Comparison of ENCODE assay signal across 8 cellular contexts in genomic region chr10:109996225-109996624, GRCh38. TPM values are rescaled to one million over a fixed set of nuclear protein-coding genes. Genes with fewer than 3 reads are reported as not detected.
DNase-seq lines count a peak whose midpoint lies in the region; ATAC-seq, FAIRE-seq and TF ChIP-seq lines count a peak whose summit lies in the region.

No MANE protein-coding gene starts in this region.

- DNase-seq in GM19239 (ENCODE audit: insufficient read length, low spot score) = no peak
- DNase-seq in SKM-1 treated with dmso at 0.1 percent for 144 hours (lab: John Stamatoyannopoulos, UW; ENCODE audit: unreplicated experiment) = peak; percentile 60
- DNase-seq in sciatic nerve (ENCODE audit: low spot score) = no peak
- DNase-seq in naive thymus-derived CD8-positive, alpha-beta T cell = no peak
- DNase-seq in lower leg skin (ENCODE audit: low spot score in 2 of 2) = no peak
- DNase-seq in GDM1 (lab: John Stamatoyannopoulos, UW) = no peak
- no peak for DNase-seq in ACHN

- TF ChIP-seq CTCF in lower leg skin (IDR thresholded peaks at IDR 0.05) = no peak

- peaks cover 4 to 33% (median 13%) of the 10 kb centered on the region in 4 donors for H3K4me1 Mint-ChIP-seq in naive thymus-derived CD8-positive, alpha-beta T cell

- no peaks in the 10 kb centered on the region for H3K9me3 Mint-ChIP-seq in naive thymus-derived CD8-positive, alpha-beta T cell

- no peak overlapping the region for H3K4me3 ChIP-seq in lower leg skin (ENCODE audit: low read depth, poor library complexity, severe bottlenecking)

- in situ Hi-C loops in ACHN (cut with HindIII; ENCODE audit: low pct_ligation_motif_present, low pct_unique_long_range_greater_than_20kb, low sequenced_read_pairs) = no loop called here

- ATAC-seq in HG03060 (IDR thresholded peaks at IDR 0.05; ENCODE audit: low read depth, unreplicated experiment) (peak; percentile 62), sciatic nerve (peak; percentile 45)
- ATAC-seq in naive thymus-derived CD8-positive, alpha-beta T cell = no peak

- intact Hi-C loops in sciatic nerve (cut with DNase I) (no loop called here), lower leg skin (cut with DNase I; ENCODE audit: low total_unique reads) (no loop called here)

- whole genome bisulfite sequencing in lower leg skin, 2 donors = 5 to 11% methylated on average over 2 of the region's 2 CpGs

- FAIRE-seq in GM19239 (lab: Jason Lieb, UNC) = peak; percentile 86

- POLR2A ChIA-PET in naive thymus-derived CD8-positive, alpha-beta T cell (lab: Charles Lee) = no interaction called here

- no peak overlapping the region for H3K27ac Mint-ChIP-seq in naive thymus-derived CD8-positive, alpha-beta T cell

- no peak for TF ChIP-seq POLR2A in lower leg skin (IDR thresholded peaks at IDR 0.05)

- no peaks in the 10 kb centered on the region for H3K36me3 Mint-ChIP-seq in naive thymus-derived CD8-positive, alpha-beta T cell

- H3K27me3 Mint-ChIP-seq in naive thymus-derived CD8-positive, alpha-beta T cell = no peaks in the 10 kb centered on the region

- peak overlapping the region in 1 of 10 donors; percentile 59 for H3K4me3 Mint-ChIP-seq in naive thymus-derived CD8-positive, alpha-beta T cell

RNA-seq across cellular contexts. Expression of gene ADD3, which starts 11.6 kb away (rescaled TPM):
- 321 TPM for total RNA-seq in sciatic nerve
- total RNA-seq in naive thymus-derived CD8-positive, alpha-beta T cell = 100 to 1,000 TPM; 332 to 358 TPM
- 100 to 1,000 TPM; 356 to 405 (median 359) TPM for polyA plus RNA-seq in naive thymus-derived CD8-positive, alpha-beta T cell
- total RNA-seq in lower leg skin = 100 to 1,000 TPM in 3 of 4 donors, 10 to 100 TPM in 1; 91.9 to 185 (median 155) TPM

Comparison
In these comparisons a context has a peak if more than half of its experiments do, and no peak if none do; other contexts are left out.
1. ATAC-seq: peak in HG03060 (single experiment) and sciatic nerve (single experiment); none in naive thymus-derived CD8-positive, alpha-beta T cell (0 of 2).